37 cellular contexts compared by ENCODE assay signal in the genomic region with DNA sequence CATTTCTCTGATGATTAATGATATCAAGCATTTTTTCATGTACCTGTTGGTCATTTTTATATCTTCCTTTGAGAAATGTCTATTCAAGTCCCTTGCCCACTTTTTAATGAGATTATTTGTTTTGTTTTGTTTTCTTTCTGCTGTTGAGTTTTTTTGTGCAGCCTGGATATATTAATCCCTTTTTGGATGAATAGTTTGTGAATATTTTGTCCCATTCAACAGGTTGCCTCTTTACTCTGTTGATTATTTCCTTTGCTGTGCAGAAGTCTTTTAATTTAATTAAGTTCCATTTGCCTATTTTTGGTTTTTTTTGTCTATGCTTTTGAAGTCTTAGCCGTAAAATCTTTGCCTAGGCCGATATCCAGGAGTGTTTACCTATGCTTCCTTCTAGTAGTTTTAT.
"Had no signal": no experiment of that assay in that cellular context is flagged by ENCODE, and none has a peak within 500 bp of the region (broad histone marks: within the 10 kb centered on the region; RNA-seq: fewer than 3 reads in every experiment).

No MANE protein-coding gene starts in this region.

- H3K27me3 Mint-ChIP-seq: activated naive CD4-positive, alpha-beta T cell treated with anti-CD3 and anti-CD28 coated beads, Interleukin-2, amount 10 ng/mL, durations not matched to agents 7 days and 5 days; activated naive CD4-positive, alpha-beta T cell treated with anti-CD3 and anti-CD28 coated beads, Interleukin-2, amount 50 U/mL, for 24 hours; activated naive CD8-positive, alpha-beta T cell; activated naive CD8-positive, alpha-beta T cell treated with anti-CD3 and anti-CD28 coated beads for 36 hours; activated naive CD8-positive, alpha-beta T cell treated with anti-CD3 and anti-CD28 coated beads, Interleukin-2, amount 10 ng/mL, durations not matched to agents 7 days and 5 days; activated naive CD8-positive, alpha-beta T cell treated with anti-CD3 and anti-CD28 coated beads, Interleukin-2, amount 50 U/mL, for 24 hours; activated T-cell treated with anti-CD3 and anti-CD28 coated beads, Interleukin-2, amount 50 U/mL, for 24 hours; activated T-helper 17 cell treated with anti-CD3 and anti-CD28 coated beads, Interleukin-2, amount 50 U/mL, for 72 hours; brain; central memory CD8-positive, alpha-beta T cell had no signal

- H3K36me3 ChIP-seq: adrenal gland, ascending aorta, brain microvascular endothelial cell, breast epithelium, cardiac muscle cell had no signal

- DNase-seq: activated effector memory CD4-positive, alpha-beta T cell treated with anti-CD3 and anti-CD28 coated beads, Interleukin-2, amount 50 U/mL, for 16 hours; activated effector memory CD4-positive, alpha-beta T cell treated with Interleukin-2 at 50 U/mL for 16 hours; activated gamma-delta T cell; activated gamma-delta T cell treated with Interleukin-2 at 50 U/mL for 16 hours; activated naive CD4-positive, alpha-beta T cell; activated naive CD4-positive, alpha-beta T cell treated with anti-CD3 and anti-CD28 coated beads for 36 hours; activated naive CD4-positive, alpha-beta T cell treated with anti-CD3 and anti-CD28 coated beads, Interleukin-2, amount 10 ng/mL, durations not matched to agents 7 days and 5 days; activated naive CD4-positive, alpha-beta T cell treated with anti-CD3 and anti-CD28 coated beads, Interleukin-2, amount 50 U/mL, for 16 hours; activated naive CD4-positive, alpha-beta T cell treated with Interleukin-2 at 50 U/mL for 16 hours; activated naive CD8-positive, alpha-beta T cell treated with anti-CD3 and anti-CD28 coated beads for 36 hours; activated naive CD8-positive, alpha-beta T cell treated with anti-CD3 and anti-CD28 coated beads, Interleukin-2, amount 10 ng/mL, durations not matched to agents 7 days and 5 days; activated naive CD8-positive, alpha-beta T cell treated with anti-CD3 and anti-CD28 coated beads, Interleukin-2, amount 50 U/mL, for 24 hours; activated T-cell treated with anti-CD3 and anti-CD28 coated beads, Interleukin-2, amount 50 U/mL, for 24 hours; activated T-cell treated with anti-CD3 and anti-CD28 coated beads, Interleukin-2, amount 50 U/mL, for 4 hours; activated T-cell treated with anti-CD3 and anti-CD28 coated beads, Interleukin-2, amount 50 U/mL, for 48 hours; activated T-cell treated with anti-CD3 and anti-CD28 coated beads, Interleukin-2, amount 50 U/mL, for 72 hours; adrenal gland; amniotic stem cell; amygdala; anterior cingulate cortex; aorta; body of pancreas; brain microvascular endothelial cell; caudate nucleus; central memory CD4-positive, alpha-beta T cell; cerebellar nuclear complex had no signal

- H3K36me3 Mint-ChIP-seq: activated naive CD4-positive, alpha-beta T cell treated with anti-CD3 and anti-CD28 coated beads, Interleukin-2, amount 10 ng/mL, durations not matched to agents 7 days and 5 days; activated naive CD4-positive, alpha-beta T cell treated with anti-CD3 and anti-CD28 coated beads, Interleukin-2, amount 50 U/mL, for 24 hours; activated naive CD4-positive, alpha-beta T cell treated with anti-CD3 and anti-CD28 coated beads, Interleukin-2, amount 50 U/mL, for 72 hours; activated naive CD8-positive, alpha-beta T cell; activated naive CD8-positive, alpha-beta T cell treated with anti-CD3 and anti-CD28 coated beads for 36 hours; activated naive CD8-positive, alpha-beta T cell treated with anti-CD3 and anti-CD28 coated beads, Interleukin-2, amount 10 ng/mL, durations not matched to agents 7 days and 5 days; brain had no signal

- H3K4me3 ChIP-seq: adrenal gland, ascending aorta, body of pancreas, breast epithelium, cardiac muscle cell had no signal

- H3K4me1 Mint-ChIP-seq: activated naive CD4-positive, alpha-beta T cell treated with anti-CD3 and anti-CD28 coated beads, Interleukin-2, amount 10 ng/mL, durations not matched to agents 7 days and 5 days; activated naive CD4-positive, alpha-beta T cell treated with anti-CD3 and anti-CD28 coated beads, Interleukin-2, amount 50 U/mL, for 24 hours; activated naive CD8-positive, alpha-beta T cell treated with anti-CD3 and anti-CD28 coated beads for 36 hours; activated naive CD8-positive, alpha-beta T cell treated with anti-CD3 and anti-CD28 coated beads, Interleukin-2, amount 10 ng/mL, durations not matched to agents 7 days and 5 days; activated naive CD8-positive, alpha-beta T cell treated with anti-CD3 and anti-CD28 coated beads, Interleukin-2, amount 50 U/mL, for 24 hours; activated T-helper 17 cell treated with anti-CD3 and anti-CD28 coated beads, Interleukin-2, amount 50 U/mL, for 72 hours; brain; central memory CD8-positive, alpha-beta T cell had no signal

- H3K4me1 ChIP-seq: adrenal gland, ascending aorta, body of pancreas, breast epithelium had no signal

- H3K27ac Mint-ChIP-seq: activated naive CD4-positive, alpha-beta T cell treated with anti-CD3 and anti-CD28 coated beads for 36 hours; activated naive CD4-positive, alpha-beta T cell treated with anti-CD3 and anti-CD28 coated beads, Interleukin-2, amount 10 ng/mL, durations not matched to agents 7 days and 5 days; activated naive CD4-positive, alpha-beta T cell treated with anti-CD3 and anti-CD28 coated beads, Interleukin-2, amount 50 U/mL, for 24 hours; activated naive CD4-positive, alpha-beta T cell treated with anti-CD3 and anti-CD28 coated beads, Interleukin-2, amount 50 U/mL, for 72 hours; activated naive CD8-positive, alpha-beta T cell; activated naive CD8-positive, alpha-beta T cell treated with anti-CD3 and anti-CD28 coated beads for 36 hours; activated naive CD8-positive, alpha-beta T cell treated with anti-CD3 and anti-CD28 coated beads, Interleukin-2, amount 10 ng/mL, durations not matched to agents 7 days and 5 days; activated naive CD8-positive, alpha-beta T cell treated with anti-CD3 and anti-CD28 coated beads, Interleukin-2, amount 50 U/mL, for 24 hours; activated T-cell treated with anti-CD3 and anti-CD28 coated beads, Interleukin-2, amount 50 U/mL, for 24 hours; activated T-cell treated with anti-CD3 and anti-CD28 coated beads, Interleukin-2, amount 50 U/mL, for 72 hours; activated T-helper 1 cell treated with anti-CD3 and anti-CD28 coated beads, Interleukin-12 subunit alpha, Interleukin-12 subunit beta, Interleukin-2, Interleukin-4 antibody, amounts not matched to agents 30 ng/mL and 10 ng/mL and 1 ng/mL, durations not matched to agents 14 hours and 24 hours and 36 hours; activated T-helper 17 cell treated with anti-CD3 and anti-CD28 coated beads, Interleukin-2, amount 50 U/mL, for 72 hours; activated T-helper 2 cell treated with anti-CD3 and anti-CD28 coated beads, Interferon-gamma antibody, Interleukin-2, Interleukin-4, amounts not matched to agents 10 μg/mL and 5 μg/mL and 100 μg/mL, durations not matched to agents 14 hours and 24 hours and 36 hours; brain had no signal

- H3K9me3 Mint-ChIP-seq: activated naive CD4-positive, alpha-beta T cell treated with anti-CD3 and anti-CD28 coated beads, Interleukin-2, amount 50 U/mL, for 24 hours had no signal

- H3K27me3 ChIP-seq: adrenal gland, ascending aorta, body of pancreas, brain microvascular endothelial cell, breast epithelium, cardiac muscle cell had no signal

- H3K9me3 ChIP-seq: adrenal gland, ascending aorta, body of pancreas, breast epithelium had no signal

- H3K27ac ChIP-seq: adrenal gland, ascending aorta, body of pancreas, brain microvascular endothelial cell, breast epithelium, cardiac muscle cell had no signal

- H3K4me3 Mint-ChIP-seq: activated naive CD4-positive, alpha-beta T cell treated with anti-CD3 and anti-CD28 coated beads for 36 hours; activated naive CD4-positive, alpha-beta T cell treated with anti-CD3 and anti-CD28 coated beads, Interleukin-2, amount 10 ng/mL, durations not matched to agents 7 days and 5 days; activated naive CD4-positive, alpha-beta T cell treated with anti-CD3 and anti-CD28 coated beads, Interleukin-2, amount 50 U/mL, for 24 hours; activated naive CD8-positive, alpha-beta T cell; activated naive CD8-positive, alpha-beta T cell treated with anti-CD3 and anti-CD28 coated beads for 36 hours; activated naive CD8-positive, alpha-beta T cell treated with anti-CD3 and anti-CD28 coated beads, Interleukin-2, amount 10 ng/mL, durations not matched to agents 7 days and 5 days; activated naive CD8-positive, alpha-beta T cell treated with anti-CD3 and anti-CD28 coated beads, Interleukin-2, amount 50 U/mL, for 24 hours; activated T-cell treated with anti-CD3 and anti-CD28 coated beads, Interleukin-2, amount 50 U/mL, for 24 hours; activated T-cell treated with anti-CD3 and anti-CD28 coated beads, Interleukin-2, amount 50 U/mL, for 4 hours; activated T-cell treated with anti-CD3 and anti-CD28 coated beads, Interleukin-2, amount 50 U/mL, for 72 hours; activated T-helper 1 cell treated with anti-CD3 and anti-CD28 coated beads, Interleukin-12 subunit alpha, Interleukin-12 subunit beta, Interleukin-2, Interleukin-4 antibody, amounts not matched to agents 30 ng/mL and 10 ng/mL and 1 ng/mL, durations not matched to agents 14 hours and 24 hours and 36 hours; activated T-helper 17 cell treated with anti-CD3 and anti-CD28 coated beads, Interleukin-2, amount 50 U/mL, for 72 hours; brain; central memory CD8-positive, alpha-beta T cell had no signal

- ATAC-seq: activated naive CD4-positive, alpha-beta T cell treated with anti-CD3 and anti-CD28 coated beads, Interleukin-2, amount 50 U/mL, for 72 hours; activated naive CD8-positive, alpha-beta T cell treated with anti-CD3 and anti-CD28 coated beads, Interleukin-2, amount 50 U/mL, for 24 hours; activated T-cell treated with anti-CD3 and anti-CD28 coated beads, Interleukin-2, amount 50 U/mL, for 4 hours; activated T-cell treated with anti-CD3 and anti-CD28 coated beads, Interleukin-2, amount 50 U/mL, for 72 hours; activated T-helper 17 cell treated with anti-CD3 and anti-CD28 coated beads, Interleukin-2, amount 50 U/mL, for 72 hours; body of pancreas had no signal
